In the genomic region with DNA sequence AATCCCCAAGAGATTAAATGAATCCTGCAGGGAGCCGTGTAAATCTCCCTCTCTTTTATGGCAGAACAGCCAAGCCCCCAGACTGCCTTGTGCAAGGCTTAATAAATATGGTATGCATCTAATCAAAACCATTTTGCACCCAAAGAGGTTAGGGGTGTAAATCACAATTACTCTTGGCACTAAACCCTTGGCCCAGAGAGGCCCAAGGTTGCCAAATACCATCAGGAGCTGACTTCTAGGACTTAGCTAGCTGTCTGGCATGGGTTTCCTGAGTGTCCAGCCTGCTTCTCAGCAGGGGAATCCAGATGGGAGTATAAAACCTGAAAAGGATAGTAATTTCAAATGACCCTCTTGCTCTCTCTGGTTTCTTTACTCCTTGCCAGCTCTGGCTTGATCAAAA, we compare ENCODE assay signal across 17 cellular contexts.
DNase-seq lines count a peak whose midpoint lies in the region; ATAC-seq, FAIRE-seq and TF ChIP-seq lines count a peak whose summit lies in the region.
"Had no signal": no experiment of that assay in that cellular context is flagged by ENCODE, and none has a peak within 500 bp of the region (broad histone marks: within the 10 kb centered on the region; RNA-seq: fewer than 3 reads in every experiment).

No MANE protein-coding gene starts in this region.

- H3K27me3 Mint-ChIP-seq in nephron progenitor cell (ENCODE audit: low read depth, poor library complexity) = peaks cover 8% of the 10 kb centered on the region
- no peaks in the 10 kb centered on the region for H3K27me3 Mint-ChIP-seq in activated CD4-positive, alpha-beta memory T cell treated with anti-CD3 and anti-CD28 coated beads for 36 hours

- ATAC-seq in GM18861 (IDR thresholded peaks at IDR 0.05; ENCODE audit: unreplicated experiment) = no peak
- ATAC-seq: GM12878, GM23338 had no signal

- FAIRE-seq in endometrium (lab: Jason Lieb, UNC) = peak; percentile 69
- FAIRE-seq: GM12878, GM18507 had no signal

- CTCF ChIA-PET in activated CD4-positive, alpha-beta memory T cell treated with anti-CD3 and anti-CD28 coated beads for 36 hours (lab: Charles Lee) = no interaction called here

- H3K4me1 Mint-ChIP-seq in nephron progenitor cell = peaks cover 20% of the 10 kb centered on the region
- no peaks in the 10 kb centered on the region for H3K4me1 Mint-ChIP-seq in activated CD4-positive, alpha-beta memory T cell treated with anti-CD3 and anti-CD28 coated beads for 36 hours (ENCODE audit: low read depth)
- H3K4me1 Mint-ChIP-seq: B cell had no signal

- H3K4me3 Mint-ChIP-seq in nephron progenitor cell = no peak overlapping the region
- H3K4me3 Mint-ChIP-seq in activated CD4-positive, alpha-beta memory T cell treated with anti-CD3 and anti-CD28 coated beads for 36 hours = no peak overlapping the region
- H3K4me3 Mint-ChIP-seq: B cell; CD4-positive, alpha-beta T cell; GM23338 had no signal

- POLR2A ChIA-PET in activated CD4-positive, alpha-beta memory T cell treated with anti-CD3 and anti-CD28 coated beads for 36 hours (lab: Charles Lee) = no interaction called here

- peaks cover 4% of the 10 kb centered on the region for H3K9me3 Mint-ChIP-seq in nephron progenitor cell
- peaks cover 3% of the 10 kb centered on the region for H3K9me3 Mint-ChIP-seq in activated CD4-positive, alpha-beta memory T cell treated with anti-CD3 and anti-CD28 coated beads for 36 hours
- H3K9me3 Mint-ChIP-seq: CD4-positive, alpha-beta T cell; GM23338 had no signal

- H3K27ac Mint-ChIP-seq in nephron progenitor cell = no peak overlapping the region
- no peak overlapping the region for H3K27ac Mint-ChIP-seq in activated CD4-positive, alpha-beta memory T cell treated with anti-CD3 and anti-CD28 coated beads for 36 hours
- H3K27ac Mint-ChIP-seq: B cell; CD4-positive, alpha-beta T cell; GM23338 had no signal

- no peaks in the 10 kb centered on the region for H3K36me3 Mint-ChIP-seq in nephron progenitor cell (ENCODE audit: low read depth)
- no peaks in the 10 kb centered on the region for H3K36me3 Mint-ChIP-seq in activated CD4-positive, alpha-beta memory T cell treated with anti-CD3 and anti-CD28 coated beads for 36 hours

- no peak for TF ChIP-seq CTCF in AG10803 (conservative IDR thresholded peaks at IDR 0.05; ENCODE audit: low read length)
- no peak for TF ChIP-seq CTCF in nephron progenitor cell (IDR thresholded peaks at IDR 0.05)

- intact Hi-C loops in activated CD4-positive, alpha-beta memory T cell treated with anti-CD3 and anti-CD28 coated beads for 36 hours (cut with micrococcal nuclease) = no loop called here

- no peak overlapping the region for H3K4me3 ChIP-seq in AG10803 (ENCODE audit: low read length)
- H3K4me3 ChIP-seq: GM12878, GM23338 had no signal

- DNase-seq in AG10803 (ENCODE audit: low read depth) (peak; percentile 50), NCI-H82 (lab: John Stamatoyannopoulos, UW) (peak; percentile 78), nephron progenitor cell (peak; percentile 8), dedifferentiated amniotic fluid mesenchymal stem cell (ENCODE audit: extremely low spot score) (no peak)
- DNase-seq in activated CD4-positive, alpha-beta memory T cell treated with anti-CD3 and anti-CD28 coated beads for 36 hours = no peak
- DNase-seq: ACHN; C1 segment of cervical spinal cord; Calu3; CD4-positive, alpha-beta T cell; DMS 273 treated with DMSO at 0.1 percent for 48 hours; H7 had no signal

Comparison
In these comparisons a context has a peak if more than half of its experiments do, and no peak if none do; other contexts are left out.
1. DNase-seq: peak in AG10803 (single experiment), NCI-H82 (single experiment) and nephron progenitor cell (single experiment); none in activated CD4-positive, alpha-beta memory T cell treated with anti-CD3 and anti-CD28 coated beads for 36 hours (single experiment) and dedifferentiated amniotic fluid mesenchymal stem cell (single experiment).